ENCODE assay signal across 33 cellular contexts in the genomic region with DNA sequence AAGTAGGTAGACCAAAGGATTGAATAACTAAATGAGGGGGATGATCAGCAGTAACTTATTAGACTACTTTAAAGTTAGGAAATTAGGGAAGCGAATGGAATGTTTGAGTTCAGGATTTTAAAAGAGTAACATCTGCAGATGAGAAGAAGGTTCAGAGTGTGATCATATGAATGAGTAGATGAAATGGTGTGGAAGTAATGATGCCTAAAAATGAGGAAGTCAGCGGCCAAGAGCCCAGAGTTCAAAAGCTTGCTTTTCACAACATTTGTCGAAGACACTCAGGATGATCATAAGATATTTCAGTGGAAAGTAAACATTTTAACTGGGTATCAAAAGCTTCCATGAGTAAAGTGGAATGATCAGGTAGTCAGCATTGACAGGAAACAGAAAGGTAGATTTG.
"Had no signal": no experiment of that assay in that cellular context is flagged by ENCODE, and none has a peak within 500 bp of the region (broad histone marks: within the 10 kb centered on the region; RNA-seq: fewer than 3 reads in every experiment).

No MANE protein-coding gene starts in this region.

- H3K4me3 ChIP-seq: esophagus squamous epithelium, gastroesophageal sphincter, heart right ventricle had no signal

- H3K9me3 Mint-ChIP-seq: activated CD4-positive, alpha-beta memory T cell treated with anti-CD3 and anti-CD28 coated beads for 36 hours; activated CD4-positive, alpha-beta T cell treated with anti-CD3 and anti-CD28 coated beads, Interleukin-2, amount 10 ng/mL, durations not matched to agents 24 days and 14 days; activated naive CD4-positive, alpha-beta T cell treated with anti-CD3 and anti-CD28 coated beads, Interleukin-2, amount 10 ng/mL, durations not matched to agents 7 days and 5 days; activated naive CD4-positive, alpha-beta T cell treated with anti-CD3 and anti-CD28 coated beads, Interleukin-2, amount 50 U/mL, for 72 hours; activated naive CD8-positive, alpha-beta T cell treated with anti-CD3 and anti-CD28 coated beads, Interleukin-2, amount 10 ng/mL, durations not matched to agents 7 days and 5 days; activated T-helper 1 cell treated with anti-CD3 and anti-CD28 coated beads, Interleukin-12 subunit alpha, Interleukin-12 subunit beta, Interleukin-2, Interleukin-4 antibody, amounts not matched to agents 30 ng/mL and 10 ng/mL and 1 ng/mL, durations not matched to agents 14 hours and 24 hours and 36 hours; activated T-helper 2 cell treated with anti-CD3 and anti-CD28 coated beads, Interferon-gamma antibody, Interleukin-2, Interleukin-4, amounts not matched to agents 10 μg/mL and 5 μg/mL and 100 μg/mL, durations not matched to agents 14 hours and 24 hours and 36 hours; central memory CD8-positive, alpha-beta T cell had no signal

- H3K36me3 Mint-ChIP-seq: activated CD4-positive, alpha-beta memory T cell treated with anti-CD3 and anti-CD28 coated beads for 36 hours; activated CD8-positive, alpha-beta memory T cell treated with anti-CD3 and anti-CD28 coated beads, Interleukin-2, amount 10 ng/mL, durations not matched to agents 7 days and 5 days; activated naive CD4-positive, alpha-beta T cell treated with anti-CD3 and anti-CD28 coated beads, Interleukin-2, amount 10 ng/mL, durations not matched to agents 7 days and 5 days; activated naive CD4-positive, alpha-beta T cell treated with anti-CD3 and anti-CD28 coated beads, Interleukin-2, amount 50 U/mL, for 72 hours; activated naive CD8-positive, alpha-beta T cell treated with anti-CD3 and anti-CD28 coated beads, Interleukin-2, amount 10 ng/mL, durations not matched to agents 7 days and 5 days had no signal

- H3K27me3 Mint-ChIP-seq: activated CD4-positive, alpha-beta memory T cell treated with anti-CD3 and anti-CD28 coated beads for 36 hours; activated CD4-positive, alpha-beta T cell treated with anti-CD3 and anti-CD28 coated beads for 36 hours; activated CD4-positive, alpha-beta T cell treated with anti-CD3 and anti-CD28 coated beads, Interleukin-2, amount 10 ng/mL, durations not matched to agents 24 days and 14 days; activated CD8-positive, alpha-beta memory T cell treated with anti-CD3 and anti-CD28 coated beads, Interleukin-2, amount 10 ng/mL, durations not matched to agents 7 days and 5 days; activated naive CD4-positive, alpha-beta T cell treated with anti-CD3 and anti-CD28 coated beads, Interleukin-2, amount 10 ng/mL, durations not matched to agents 7 days and 5 days; activated naive CD8-positive, alpha-beta T cell treated with anti-CD3 and anti-CD28 coated beads, Interleukin-2, amount 10 ng/mL, durations not matched to agents 7 days and 5 days; central memory CD8-positive, alpha-beta T cell had no signal

- H3K4me1 Mint-ChIP-seq: activated CD4-positive, alpha-beta T cell treated with anti-CD3 and anti-CD28 coated beads for 36 hours; activated CD4-positive, alpha-beta T cell treated with anti-CD3 and anti-CD28 coated beads, Interleukin-2, amount 10 ng/mL, durations not matched to agents 24 days and 14 days; activated CD8-positive, alpha-beta memory T cell treated with anti-CD3 and anti-CD28 coated beads, Interleukin-2, amount 10 ng/mL, durations not matched to agents 7 days and 5 days; activated naive CD4-positive, alpha-beta T cell treated with anti-CD3 and anti-CD28 coated beads, Interleukin-2, amount 10 ng/mL, durations not matched to agents 7 days and 5 days; activated naive CD8-positive, alpha-beta T cell treated with anti-CD3 and anti-CD28 coated beads, Interleukin-2, amount 10 ng/mL, durations not matched to agents 7 days and 5 days; central memory CD8-positive, alpha-beta T cell had no signal

- H3K27me3 ChIP-seq: brain microvascular endothelial cell, esophagus squamous epithelium, gastroesophageal sphincter, heart right ventricle had no signal

- DNase-seq: activated CD4-positive, alpha-beta memory T cell treated with anti-CD3 and anti-CD28 coated beads for 36 hours; activated CD4-positive, alpha-beta T cell treated with anti-CD3 and anti-CD28 coated beads for 36 hours; activated CD4-positive, alpha-beta T cell treated with anti-CD3 and anti-CD28 coated beads, Interleukin-2, amount 10 ng/mL, durations not matched to agents 24 days and 14 days; activated CD4-positive, CD25-positive, alpha-beta regulatory T cell; activated CD4-positive, CD25-positive, alpha-beta regulatory T cell treated with anti-CD3 and anti-CD28 coated beads, Interleukin-2, amount 50 U/mL, for 72 hours; activated CD8-positive, alpha-beta memory T cell treated with anti-CD3 and anti-CD28 coated beads, Interleukin-2, amount 10 ng/mL, durations not matched to agents 7 days and 5 days; activated CD8-positive, alpha-beta memory T cell treated with anti-CD3 and anti-CD28 coated beads, Interleukin-2, amount 50 U/mL, for 4 hours; activated CD8-positive, alpha-beta T cell treated with anti-CD3 and anti-CD28 coated beads, Interleukin-2, amount 10 ng/mL, durations not matched to agents 7 days and 5 days; activated gamma-delta T cell; activated naive CD4-positive, alpha-beta T cell; activated naive CD4-positive, alpha-beta T cell treated with anti-CD3 and anti-CD28 coated beads, Interleukin-2, amount 10 ng/mL, durations not matched to agents 7 days and 5 days; activated naive CD8-positive, alpha-beta T cell treated with anti-CD3 and anti-CD28 coated beads, Interleukin-2, amount 10 ng/mL, durations not matched to agents 7 days and 5 days; activated T-cell treated with anti-CD3 and anti-CD28 coated beads, Interleukin-2, amount 50 U/mL, for 1 hour; activated T-cell treated with anti-CD3 and anti-CD28 coated beads, Interleukin-2, amount 50 U/mL, for 48 hours; brain microvascular endothelial cell; cortex of kidney; dermis blood vessel endothelial cell; effector CD4-positive, alpha-beta T cell; esophagus squamous epithelium; foreskin melanocyte; heart right ventricle; T-helper 2 cell had no signal

- H3K9me3 ChIP-seq: esophagus squamous epithelium, gastroesophageal sphincter, heart right ventricle had no signal

- FAIRE-seq: astrocyte, bronchial epithelial cell, colon, endometrium, endothelial cell of umbilical vein had no signal

- H3K4me1 ChIP-seq: esophagus squamous epithelium, gastroesophageal sphincter, heart right ventricle had no signal

- H3K27ac ChIP-seq: brain microvascular endothelial cell, epithelial cell of prostate, esophagus squamous epithelium, gastroesophageal sphincter, heart right ventricle had no signal

- H3K4me3 Mint-ChIP-seq: activated CD4-positive, alpha-beta memory T cell treated with anti-CD3 and anti-CD28 coated beads for 36 hours; activated CD4-positive, alpha-beta T cell treated with anti-CD3 and anti-CD28 coated beads for 36 hours; activated CD4-positive, alpha-beta T cell treated with anti-CD3 and anti-CD28 coated beads, Interleukin-2, amount 10 ng/mL, durations not matched to agents 24 days and 14 days; activated CD8-positive, alpha-beta memory T cell treated with anti-CD3 and anti-CD28 coated beads, Interleukin-2, amount 10 ng/mL, durations not matched to agents 7 days and 5 days; activated CD8-positive, alpha-beta T cell treated with anti-CD3 and anti-CD28 coated beads, Interleukin-2, amount 10 ng/mL, durations not matched to agents 7 days and 5 days; activated naive CD4-positive, alpha-beta T cell treated with anti-CD3 and anti-CD28 coated beads, Interleukin-2, amount 10 ng/mL, durations not matched to agents 7 days and 5 days; activated naive CD8-positive, alpha-beta T cell treated with anti-CD3 and anti-CD28 coated beads, Interleukin-2, amount 10 ng/mL, durations not matched to agents 7 days and 5 days; activated T-helper 1 cell treated with anti-CD3 and anti-CD28 coated beads, Interleukin-12 subunit alpha, Interleukin-12 subunit beta, Interleukin-2, Interleukin-4 antibody, amounts not matched to agents 30 ng/mL and 10 ng/mL and 1 ng/mL, durations not matched to agents 14 hours and 24 hours and 36 hours; central memory CD8-positive, alpha-beta T cell had no signal

- H3K27ac Mint-ChIP-seq: activated CD4-positive, alpha-beta memory T cell treated with anti-CD3 and anti-CD28 coated beads for 36 hours; activated CD4-positive, alpha-beta T cell treated with anti-CD3 and anti-CD28 coated beads for 36 hours; activated CD4-positive, alpha-beta T cell treated with anti-CD3 and anti-CD28 coated beads, Interleukin-2, amount 10 ng/mL, durations not matched to agents 24 days and 14 days; activated CD8-positive, alpha-beta memory T cell treated with anti-CD3 and anti-CD28 coated beads, Interleukin-2, amount 10 ng/mL, durations not matched to agents 7 days and 5 days; activated CD8-positive, alpha-beta T cell treated with anti-CD3 and anti-CD28 coated beads, Interleukin-2, amount 10 ng/mL, durations not matched to agents 7 days and 5 days; activated naive CD4-positive, alpha-beta T cell treated with anti-CD3 and anti-CD28 coated beads, Interleukin-2, amount 10 ng/mL, durations not matched to agents 7 days and 5 days; activated naive CD4-positive, alpha-beta T cell treated with anti-CD3 and anti-CD28 coated beads, Interleukin-2, amount 50 U/mL, for 72 hours; activated naive CD8-positive, alpha-beta T cell treated with anti-CD3 and anti-CD28 coated beads, Interleukin-2, amount 10 ng/mL, durations not matched to agents 7 days and 5 days; activated T-helper 1 cell treated with anti-CD3 and anti-CD28 coated beads, Interleukin-12 subunit alpha, Interleukin-12 subunit beta, Interleukin-2, Interleukin-4 antibody, amounts not matched to agents 30 ng/mL and 10 ng/mL and 1 ng/mL, durations not matched to agents 14 hours and 24 hours and 36 hours; activated T-helper 2 cell treated with anti-CD3 and anti-CD28 coated beads, Interferon-gamma antibody, Interleukin-2, Interleukin-4, amounts not matched to agents 10 μg/mL and 5 μg/mL and 100 μg/mL, durations not matched to agents 14 hours and 24 hours and 36 hours had no signal

- ATAC-seq: activated CD4-positive, alpha-beta T cell treated with anti-CD3 and anti-CD28 coated beads for 36 hours; activated CD8-positive, alpha-beta memory T cell treated with anti-CD3 and anti-CD28 coated beads, Interleukin-2, amount 10 ng/mL, durations not matched to agents 7 days and 5 days; activated CD8-positive, alpha-beta T cell treated with anti-CD3 and anti-CD28 coated beads, Interleukin-2, amount 10 ng/mL, durations not matched to agents 7 days and 5 days; activated naive CD4-positive, alpha-beta T cell treated with anti-CD3 and anti-CD28 coated beads, Interleukin-2, amount 50 U/mL, for 72 hours; gastroesophageal sphincter; heart right ventricle had no signal

- H3K36me3 ChIP-seq: brain microvascular endothelial cell, esophagus squamous epithelium, gastroesophageal sphincter, heart right ventricle had no signal
